9 cellular contexts compared by ENCODE assay signal in the genomic region with DNA sequence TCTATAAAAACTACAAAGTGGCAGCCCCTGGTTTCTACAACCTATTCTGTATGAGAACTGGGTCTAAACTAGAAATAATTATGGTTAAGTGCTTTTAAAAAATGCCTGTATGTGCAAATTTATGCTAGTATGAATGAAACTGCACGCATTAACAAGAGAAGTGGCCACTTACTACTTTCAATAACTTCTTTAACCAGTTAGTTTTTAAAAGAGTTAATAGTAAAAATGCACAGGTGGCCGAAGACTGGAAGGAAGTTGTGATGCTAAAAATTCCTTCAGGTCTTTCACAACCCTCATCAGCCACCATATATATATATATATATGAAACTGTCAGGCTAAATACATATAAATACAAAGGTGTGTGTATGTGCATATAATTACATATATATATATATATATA.
"Had no signal": no experiment of that assay in that cellular context is flagged by ENCODE, and none has a peak within 500 bp of the region (broad histone marks: within the 10 kb centered on the region; RNA-seq: fewer than 3 reads in every experiment).

No MANE protein-coding gene starts in this region.

- ATAC-seq: GM23338, HCT116 had no signal

- H2AFZ ChIP-seq: GM23248, GM23338 had no signal

- H3K4me3 ChIP-seq: GM23248, GM23338, HAP-1 had no signal

- H3K4me1 ChIP-seq: HAP-1 had no signal

- H3K9ac ChIP-seq: GM23248 had no signal

- H3K27ac ChIP-seq: GM23248 had no signal

- H3K4me2 ChIP-seq: GM23338 had no signal

- H3K9me3 ChIP-seq: HAP-1 had no signal

- DNase-seq: GM23248, GOT3, H7, H9, HCEC 1CT, HFFc6 had no signal
